23 cellular contexts compared by ENCODE assay signal in the genomic region with DNA sequence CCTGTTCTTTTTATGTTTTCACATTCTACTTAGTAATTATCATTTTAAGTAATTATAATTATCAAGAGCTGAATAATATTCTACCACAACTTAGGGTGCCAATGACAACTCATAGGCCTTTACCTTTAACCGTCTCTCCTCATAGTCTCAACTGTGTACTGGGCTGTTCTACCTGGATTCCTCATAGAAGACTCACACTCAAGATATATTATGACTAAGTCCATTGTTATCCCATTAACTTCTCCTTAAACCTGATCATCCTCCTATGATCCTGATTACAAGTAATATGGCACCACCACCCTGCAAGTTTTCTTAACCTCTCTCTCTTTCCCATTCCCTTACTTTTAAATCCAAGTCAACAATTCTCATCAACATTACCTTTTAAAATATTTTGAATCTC.
"Had no signal": no experiment of that assay in that cellular context is flagged by ENCODE, and none has a peak within 500 bp of the region (broad histone marks: within the 10 kb centered on the region; RNA-seq: fewer than 3 reads in every experiment).

No MANE protein-coding gene starts in this region.

- H3K27ac ChIP-seq: coronary artery, left ventricle myocardium inferior, neural progenitor cell, prostate gland, right atrium auricular region, spleen, testis, vagina had no signal

- H3K4me3 Mint-ChIP-seq: activated naive CD8-positive, alpha-beta T cell treated with anti-CD3 and anti-CD28 coated beads for 36 hours; activated T-cell treated with anti-CD3 and anti-CD28 coated beads, Interleukin-2, amount 50 U/mL, for 24 hours; endodermal cell; mesothelial cell of epicardium; naive thymus-derived CD8-positive, alpha-beta T cell; neural progenitor cell; WTC11 had no signal

- FAIRE-seq: kidney had no signal

- H3K27me3 ChIP-seq: neural progenitor cell, right atrium auricular region, spleen, testis, vagina had no signal

- H3K9me3 Mint-ChIP-seq: activated T-cell treated with anti-CD3 and anti-CD28 coated beads, Interleukin-2, amount 50 U/mL, for 24 hours; activated T-helper 2 cell treated with anti-CD3 and anti-CD28 coated beads, Interferon-gamma antibody, Interleukin-2, Interleukin-4, amounts not matched to agents 10 μg/mL and 5 μg/mL and 100 μg/mL, durations not matched to agents 14 hours and 24 hours and 36 hours; endodermal cell; neural progenitor cell; WTC11 had no signal

- H3K27me3 Mint-ChIP-seq: activated naive CD8-positive, alpha-beta T cell treated with anti-CD3 and anti-CD28 coated beads for 36 hours; activated T-cell treated with anti-CD3 and anti-CD28 coated beads, Interleukin-2, amount 50 U/mL, for 24 hours; naive thymus-derived CD8-positive, alpha-beta T cell had no signal

- H3K4me1 ChIP-seq: left ventricle myocardium inferior, neural progenitor cell, prostate gland, right atrium auricular region, spleen, testis had no signal

- H3K36me3 Mint-ChIP-seq: activated naive CD8-positive, alpha-beta T cell treated with anti-CD3 and anti-CD28 coated beads for 36 hours; mesothelial cell of epicardium; naive thymus-derived CD8-positive, alpha-beta T cell; neural progenitor cell; WTC11 had no signal

- H3K9me3 ChIP-seq: left ventricle myocardium inferior, prostate gland, right atrium auricular region, spleen, testis, vagina had no signal

- H3K4me1 Mint-ChIP-seq: activated naive CD8-positive, alpha-beta T cell treated with anti-CD3 and anti-CD28 coated beads for 36 hours; endodermal cell; naive thymus-derived CD8-positive, alpha-beta T cell; WTC11 had no signal

- H3K36me3 ChIP-seq: left ventricle myocardium inferior, neural progenitor cell, prostate gland, right atrium auricular region, spleen, vagina had no signal

- H3K9ac ChIP-seq: neural progenitor cell had no signal

- H3K27ac Mint-ChIP-seq: activated naive CD8-positive, alpha-beta T cell treated with anti-CD3 and anti-CD28 coated beads for 36 hours; activated T-cell treated with anti-CD3 and anti-CD28 coated beads, Interleukin-2, amount 50 U/mL, for 24 hours; activated T-helper 2 cell treated with anti-CD3 and anti-CD28 coated beads, Interferon-gamma antibody, Interleukin-2, Interleukin-4, amounts not matched to agents 10 μg/mL and 5 μg/mL and 100 μg/mL, durations not matched to agents 14 hours and 24 hours and 36 hours; endodermal cell; mesothelial cell of epicardium; naive thymus-derived CD8-positive, alpha-beta T cell; neural progenitor cell; WTC11 had no signal

- H3K4me3 ChIP-seq: coronary artery, left ventricle myocardium inferior, neural progenitor cell, prostate gland, right atrium auricular region, spleen, testis, vagina had no signal

- DNase-seq: activated CD8-positive, alpha-beta memory T cell treated with anti-CD3 and anti-CD28 coated beads for 24 hours; activated CD8-positive, alpha-beta memory T cell treated with anti-CD3 and anti-CD28 coated beads, Interleukin-2, amount 50 U/mL, for 4 hours; activated naive CD4-positive, alpha-beta T cell; activated naive CD8-positive, alpha-beta T cell treated with anti-CD3 and anti-CD28 coated beads for 36 hours; activated T-cell treated with anti-CD3 and anti-CD28 coated beads, Interleukin-2, amount 50 U/mL, for 24 hours; cerebellar nuclear complex; endodermal cell; kidney; left ventricle myocardium inferior; naive thymus-derived CD8-positive, alpha-beta T cell; spleen; stimulated activated CD4-positive, alpha-beta T cell treated with anti-CD3 and anti-CD28 coated beads, Interleukin-4, amount 100 ng/mL, for 1 hour; stimulated activated naive CD4-positive, alpha-beta T cell; T1000; testis had no signal

- ATAC-seq: naive thymus-derived CD8-positive, alpha-beta T cell; WTC11 had no signal

- H3K4me2 ChIP-seq: neural progenitor cell had no signal
